ENCODE assay signal across 17 cellular contexts in the genomic region with DNA sequence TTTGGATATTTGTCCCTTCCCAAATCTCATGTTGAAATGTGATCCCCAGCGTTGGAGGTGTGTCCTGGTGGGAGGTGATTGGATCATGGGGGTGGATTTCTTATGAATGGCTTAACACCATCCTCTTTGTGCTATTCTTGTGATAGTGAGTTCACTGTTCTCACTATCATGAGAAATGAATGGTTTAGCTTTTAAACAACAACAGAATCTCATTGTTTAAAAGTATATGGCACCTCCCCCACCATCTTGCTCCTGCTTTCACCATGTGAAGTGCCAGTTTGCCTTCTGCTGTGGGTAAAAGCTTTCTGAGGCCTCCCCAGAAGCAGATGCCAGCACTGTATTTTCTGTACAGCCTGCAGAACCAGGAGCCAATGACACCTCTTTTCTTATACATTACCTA.
"Had no signal": no experiment of that assay in that cellular context is flagged by ENCODE, and none has a peak within 500 bp of the region (broad histone marks: within the 10 kb centered on the region; RNA-seq: fewer than 3 reads in every experiment).

No MANE protein-coding gene starts in this region.

- ATAC-seq: heart right ventricle; left colon; left lung; lower lobe of right lung; naive thymus-derived CD8-positive, alpha-beta T cell; pancreas; psoas muscle; right lobe of liver; stimulated activated effector memory CD8-positive, alpha-beta T cell treated with anti-CD3 and anti-CD28 coated beads, Interleukin-12 subunit alpha, Interleukin-12 subunit beta, amount 100 ng/mL, for 72 hours had no signal

- DNase-seq: heart right ventricle; kidney; left colon; left lung; lower lobe of right lung; mammary epithelial cell; mesenchymal stem cell; naive thymus-derived CD8-positive, alpha-beta T cell; pancreas; psoas muscle; right lobe of liver; stimulated activated CD4-positive, alpha-beta T cell treated with anti-CD3 and anti-CD28 coated beads, Interleukin-1b, Interleukin-23, amount 100 ng/mL, for 48 hours; stimulated activated CD4-positive, alpha-beta T cell treated with anti-CD3 and anti-CD28 coated beads, Interleukin-2, amount 100 ng/mL, for 48 hours; stimulated activated naive CD4-positive, alpha-beta T cell; transverse colon; upper lobe of left lung had no signal
